Comparison of ENCODE assay signal across 1 cellular context in genomic region chr13:30480292-30480947, GRCh38.
TF ChIP-seq lines count a peak whose summit lies in the region.

No MANE protein-coding gene starts in this region.

TF ChIP-seq in HepG2, 621 proteins besides CTCF, POLR2A, EP300 and RAD21 (continued from another document):
- no peak for TF ChIP-seq FOXA1 (IDR thresholded peaks at IDR 0.05)
- no peak for TF ChIP-seq FOXA1 (CRISPR knock-in tag; IDR thresholded peaks at IDR 0.05)
- no peak for TF ChIP-seq ZNF256 (CRISPR knock-in tag; conservative IDR thresholded peaks at IDR 0.05)
- TF ChIP-seq ZFY (CRISPR knock-in tag; IDR thresholded peaks at IDR 0.05), result no peak
